Comparison of ENCODE assay signal across 16 cellular contexts in genomic region chr3:127134887-127135240, GRCh38. TPM values are rescaled to one million over a fixed set of nuclear protein-coding genes. Genes with fewer than 3 reads are reported as not detected.
DNase-seq lines count a peak whose midpoint lies in the region; ATAC-seq, FAIRE-seq and TF ChIP-seq lines count a peak whose summit lies in the region.
"Had no signal": no experiment of that assay in that cellular context is flagged by ENCODE, and none has a peak within 500 bp of the region (broad histone marks: within the 10 kb centered on the region; RNA-seq: fewer than 3 reads in every experiment).

No MANE protein-coding gene starts in this region.

- H3K9ac ChIP-seq in astrocyte (ENCODE audit: low read length) (no peak overlapping the region), smooth muscle cell (ENCODE audit: low read depth) (peak overlapping the region; percentile 7)

- in situ Hi-C loops in GM13976 (cut with MboI; ENCODE audit: low sequenced_read_pairs, unreplicated experiment): no loop called here

- H3K4me3 ChIP-seq in astrocyte (ENCODE audit: insufficient read depth, low read depth, low read length) (no peak overlapping the region), lower lobe of right lung (peak overlapping the region; percentile 35), smooth muscle cell (peak overlapping the region; percentile 27)

- H3K36me3 Mint-ChIP-seq in astrocyte (ENCODE audit: low read depth, unreplicated experiment): peaks cover 3% of the 10 kb centered on the region
- H3K36me3 Mint-ChIP-seq: CD14-positive monocyte had no signal

- TF ChIP-seq CTCF in astrocyte (IDR thresholded peaks at IDR 0.05; ENCODE audit: insufficient read depth, low read depth, low read length): no peak
- TF ChIP-seq CTCF in lower lobe of right lung (IDR thresholded peaks at IDR 0.05): no peak
- no peak for TF ChIP-seq CTCF in smooth muscle cell (IDR thresholded peaks at IDR 0.05; ENCODE audit: borderline replicate concordance, insufficient read depth, poor library complexity, severe bottlenecking)
- no peak for TF ChIP-seq CTCF in GM13976 (IDR thresholded peaks at IDR 0.05; ENCODE audit: borderline replicate concordance, control extremely low read depth, extremely low read depth, insufficient read depth, missing control alignments)

- H3K4me3 Mint-ChIP-seq in astrocyte (ENCODE audit: unreplicated experiment): no peak overlapping the region
- H3K4me3 Mint-ChIP-seq: T-helper 1 cell treated with Interleukin-12 subunit alpha and Interleukin-12 subunit beta and Interleukin-4 antibody, amounts not matched to agents 30 μg/mL and 1 μg/mL, for 36 hours had no signal

- intact Hi-C loops in lower lobe of right lung (cut with DNase I): no loop called here

- H3K36me3 ChIP-seq in astrocyte (ENCODE audit: insufficient read depth, low read length) (no peaks in the 10 kb centered on the region), lower lobe of right lung (no peaks in the 10 kb centered on the region), smooth muscle cell (ENCODE audit: low read depth) (no peaks in the 10 kb centered on the region)
- H3K36me3 ChIP-seq: spleen had no signal

- no peaks in the 10 kb centered on the region for H3K9me3 ChIP-seq in astrocyte (ENCODE audit: insufficient read depth, low read depth, low read length)
- no peaks in the 10 kb centered on the region for H3K9me3 ChIP-seq in lower lobe of right lung
- no peaks in the 10 kb centered on the region for H3K9me3 ChIP-seq in smooth muscle cell (replicated peaks; ENCODE audit: low read depth)
- H3K9me3 ChIP-seq: spleen had no signal

- no peak for ATAC-seq in lower lobe of right lung

- H3K27me3 ChIP-seq in astrocyte (ENCODE audit: insufficient read depth, low read length) (peaks cover 36% of the 10 kb centered on the region), lower lobe of right lung (ENCODE audit: low read depth) (peaks cover 42% of the 10 kb centered on the region), smooth muscle cell (ENCODE audit: low read depth) (peaks cover 15% of the 10 kb centered on the region)

- no peak overlapping the region for H3K27ac Mint-ChIP-seq in astrocyte (ENCODE audit: unreplicated experiment)
- H3K27ac Mint-ChIP-seq: T-helper 1 cell treated with Interleukin-12 subunit alpha and Interleukin-12 subunit beta and Interleukin-4 antibody, amounts not matched to agents 30 μg/mL and 1 μg/mL, for 36 hours had no signal

- H3K4me1 Mint-ChIP-seq in astrocyte (ENCODE audit: low read depth, unreplicated experiment): peaks cover 8% of the 10 kb centered on the region
- H3K4me1 Mint-ChIP-seq: CD14-positive monocyte had no signal

- H3K9me3 Mint-ChIP-seq in astrocyte (ENCODE audit: unreplicated experiment): no peaks in the 10 kb centered on the region
- H3K9me3 Mint-ChIP-seq: CD14-positive monocyte; T-helper 1 cell treated with Interleukin-12 subunit alpha and Interleukin-12 subunit beta and Interleukin-4 antibody, amounts not matched to agents 30 μg/mL and 1 μg/mL, for 36 hours had no signal

- peak overlapping the region; percentile 70 for H3K4me2 ChIP-seq in astrocyte (ENCODE audit: low read length)
- H3K4me2 ChIP-seq in smooth muscle cell: peak overlapping the region; percentile 87

- FAIRE-seq in HTR-8/SVneo (lab: Jason Lieb, UNC): peak; percentile 82
- no peak for FAIRE-seq in astrocyte (lab: Jason Lieb, UNC)

- 84% methylated on average over 5 of the region's 5 CpGs for WGBS in smooth muscle cell (ENCODE audit: low lambda C conversion rate)

- no peaks in the 10 kb centered on the region for H3K79me2 ChIP-seq in astrocyte (ENCODE audit: insufficient read depth, low read length)
- H3K79me2 ChIP-seq in smooth muscle cell (ENCODE audit: low read depth): no peaks in the 10 kb centered on the region

- no peak for DNase-seq in HTR-8/SVneo (ENCODE audit: insufficient read length, low spot score)
- no peak for DNase-seq in astrocyte (ENCODE audit: low read depth)
- no peak for DNase-seq in lower lobe of right lung
- no peak for DNase-seq in smooth muscle cell (lab: John Stamatoyannopoulos, UW; ENCODE audit: unreplicated experiment)
- DNase-seq in NCI-H1092 treated with DMSO at 0.1 percent for 48 hours (lab: John Stamatoyannopoulos, UW): no peak
- no peak for DNase-seq in CD1c-positive myeloid dendritic cell (ENCODE audit: extremely low spot score)
- no peak for DNase-seq in GM13976 (ENCODE audit: low spot score)
- no peak for DNase-seq in DMS53 (lab: John Stamatoyannopoulos, UW)
- DNase-seq: activated CD4-positive, CD25-positive, alpha-beta regulatory T cell treated with anti-CD3 and anti-CD28 coated beads, Interleukin-2, amount 50 U/mL, for 72 hours; activated naive CD4-positive, alpha-beta T cell treated with anti-CD3 and anti-CD28 coated beads, Interleukin-2, amount 50 U/mL, for 16 hours; DND-41; spleen had no signal

- H2AFZ ChIP-seq in astrocyte (ENCODE audit: low read depth, low read length) (no peak overlapping the region), smooth muscle cell (ENCODE audit: low read depth) (no peak overlapping the region)

- H3K4me1 ChIP-seq in astrocyte (ENCODE audit: insufficient read depth, low read length) (no peaks in the 10 kb centered on the region), lower lobe of right lung (peaks cover 13% of the 10 kb centered on the region), smooth muscle cell (ENCODE audit: low read depth) (peaks cover 14% of the 10 kb centered on the region)

- H3K27ac ChIP-seq in astrocyte (ENCODE audit: low read depth, low read length): no peak overlapping the region
- no peak overlapping the region for H3K27ac ChIP-seq in lower lobe of right lung
- peak overlapping the region; percentile 33 for H3K27ac ChIP-seq in smooth muscle cell (ENCODE audit: low read depth)

- peaks cover 67% of the 10 kb centered on the region for H3K27me3 Mint-ChIP-seq in astrocyte (ENCODE audit: low read depth, unreplicated experiment)

- H4K20me1 ChIP-seq in astrocyte (ENCODE audit: insufficient read depth, low read length) (no peaks in the 10 kb centered on the region), smooth muscle cell (ENCODE audit: low read depth) (no peaks in the 10 kb centered on the region)

- peaks cover 6% of the 10 kb centered on the region for H3F3A ChIP-seq in smooth muscle cell (ENCODE audit: low read depth)

RNA-seq across cellular contexts. Expression of gene PRR23E, which starts 58.1 kb away (rescaled TPM):
- total RNA-seq in astrocyte (not detected in 2 replicates), lower lobe of right lung (not detected), smooth muscle cell (not detected in 2 replicates)
- polyA plus RNA-seq in smooth muscle cell: not detected in 2 replicates
- total RNA-seq: left lobe of liver, spleen, temporal lobe had no signal
- polyA plus RNA-seq: CD14-positive monocyte, spleen had no signal
